Comparison of ENCODE assay signal across 1 cellular context in the genomic region with DNA sequence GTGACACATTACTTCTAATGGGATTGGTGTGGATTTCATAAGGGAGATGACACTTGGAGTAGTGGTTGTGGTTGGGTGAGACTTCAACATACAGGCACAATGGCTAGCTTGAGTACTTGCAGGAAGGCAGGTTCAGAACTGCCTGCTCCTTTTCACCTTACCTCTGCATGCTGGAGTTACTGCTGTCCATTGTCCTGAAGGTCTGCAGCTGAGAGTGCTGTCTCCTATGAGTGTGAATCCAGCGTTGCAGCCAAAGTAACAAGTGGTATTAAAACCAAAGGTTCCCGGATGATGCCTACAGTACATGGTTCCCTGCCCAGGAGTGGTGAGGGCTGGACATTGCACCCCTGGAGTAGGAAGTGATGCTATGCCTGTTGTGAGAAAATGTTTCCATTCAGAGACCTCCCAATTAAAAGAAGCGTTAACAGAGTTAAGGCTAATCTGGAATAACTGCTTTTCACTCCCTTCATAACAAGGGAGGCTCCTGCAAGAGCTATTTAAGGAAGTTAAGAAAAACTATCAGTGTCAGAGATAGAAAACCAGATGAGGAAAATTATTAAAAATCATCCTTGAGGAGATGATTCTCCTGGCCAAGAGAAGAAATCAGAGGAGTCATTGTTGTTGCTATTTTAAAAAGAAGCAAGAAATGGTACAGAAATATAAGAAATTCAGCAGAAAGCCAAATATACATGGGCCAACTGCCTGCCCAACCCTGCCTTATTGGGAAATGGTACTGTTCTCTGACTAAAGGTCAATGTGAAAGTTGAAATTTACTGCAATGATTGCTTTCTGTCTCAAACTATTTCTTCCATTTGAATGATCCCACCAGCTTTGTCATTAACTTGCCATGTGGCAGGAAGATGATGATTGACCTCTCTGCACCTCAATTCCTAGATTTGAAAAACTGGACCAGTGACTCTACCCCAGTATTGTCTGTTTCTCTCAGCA.
A peak's percentile ranks its signal among the peaks of the same experiment; 100 is the strongest.
TF ChIP-seq lines count a peak whose summit lies in the region.

No MANE protein-coding gene starts in this region.

TF ChIP-seq in H1, 55 proteins besides CTCF, POLR2A, EP300 and RAD21:
- TF ChIP-seq SIN3A (conservative IDR thresholded peaks at IDR 0.05 in 1 of 2, IDR thresholded peaks at IDR 0.05 in 1 of 2; ENCODE audit: low read depth in 1 of 2, low read length in 2 of 2) (peak; percentile 88 to 93; a peak in 3 of 4 replicates), SAP30 (IDR thresholded peaks at IDR 0.05; ENCODE audit: insufficient read depth, insufficient replicate concordance, low read length) (peak; percentile 37), POLR2AphosphoS5 (IDR thresholded peaks at IDR 0.05; ENCODE audit: low read depth, low read length) (no peak)
- TF ChIP-seq, protein P1, sequence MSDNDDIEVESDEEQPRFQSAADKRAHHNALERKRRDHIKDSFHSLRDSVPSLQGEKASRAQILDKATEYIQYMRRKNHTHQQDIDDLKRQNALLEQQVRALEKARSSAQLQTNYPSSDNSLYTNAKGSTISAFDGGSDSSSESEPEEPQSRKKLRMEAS (IDR thresholded peaks at IDR 0.05) = peak; percentile 54; the same call in 1 of the 2 replicates
